In genomic region chr5:146060221-146060585, GRCh38 we compare ENCODE assay signal across 23 cellular contexts. TPM values are rescaled to one million over a fixed set of nuclear protein-coding genes. Genes with fewer than 3 reads are reported as not detected.
DNase-seq lines count a peak whose midpoint lies in the region; ATAC-seq and TF ChIP-seq lines count a peak whose summit lies in the region.
"Had no signal": no experiment of that assay in that cellular context is flagged by ENCODE, and none has a peak within 500 bp of the region (broad histone marks: within the 10 kb centered on the region; RNA-seq: fewer than 3 reads in every experiment).

No MANE protein-coding gene starts in this region.

- 54 to 70% (median 66%) methylated on average over 5 of the region's 5 CpGs for WGBS in heart left ventricle, 4 donors

- no peaks in the 10 kb centered on the region for H3K27me3 ChIP-seq in heart left ventricle
- H3K27me3 ChIP-seq in left ventricle myocardium inferior (ENCODE audit: low read depth) = no peaks in the 10 kb centered on the region

- TF ChIP-seq POLR2A in heart left ventricle (IDR thresholded peaks at IDR 0.05) = no peak

- TF ChIP-seq CTCF in heart left ventricle (IDR thresholded peaks at IDR 0.05) (no peak), left ventricle myocardium inferior (IDR thresholded peaks at IDR 0.05; ENCODE audit: borderline replicate concordance) (no peak)

- intact Hi-C loops in heart left ventricle (cut with DNase I) (loop anchor here in 2 of 10 donors (2.0 to 5.0 kb wide), 2 partner anchors 42 to 71 kb away; no protein-coding TSS in a partner anchor), left ventricle myocardium inferior (cut with micrococcal nuclease) (no loop called here)

- H3K4me1 ChIP-seq in heart left ventricle (peaks cover 0 to 29% (median 6%) of the 10 kb centered on the region in 12 donors), left ventricle myocardium inferior (peaks cover 26% of the 10 kb centered on the region)
- H3K4me1 ChIP-seq: BE2C, HAP-1 had no signal

- H3K36me3 ChIP-seq in heart left ventricle = peaks cover 0 to 11% (median 0%) of the 10 kb centered on the region in 9 donors
- H3K36me3 ChIP-seq in left ventricle myocardium inferior = peaks cover 16% of the 10 kb centered on the region
- H3K36me3 ChIP-seq: BE2C, HAP-1 had no signal

- ATAC-seq in heart left ventricle (peak in 2 of 4 donors; percentile 1 to 8), HG02981 (IDR thresholded peaks at IDR 0.05; ENCODE audit: unreplicated experiment) (no peak), HG02759 (IDR thresholded peaks at IDR 0.05; ENCODE audit: unreplicated experiment) (no peak)
- ATAC-seq: GM12878, HepG2 had no signal

- DNase-seq in heart left ventricle (no peak), left ventricle myocardium inferior (no peak), islet precursor cell (peak; percentile 19)
- DNase-seq in effector CD4-positive, alpha-beta T cell = no peak
- DNase-seq: ACHN; BE2C; C1 segment of cervical spinal cord; CD4-positive, CD25-positive, alpha-beta regulatory T cell; CD8-positive, alpha-beta memory T cell; COR-L47; DMS 273 treated with DMSO at 0.1 percent for 48 hours; DMS53; DND-41; EL; GM23248 had no signal

- H3K4me3 ChIP-seq in heart left ventricle = peak overlapping the region; percentile 19 to 62 (median 52)
- peak overlapping the region; percentile 66 for H3K4me3 ChIP-seq in left ventricle myocardium inferior
- H3K4me3 ChIP-seq: GM12878, GM23248, HAP-1 had no signal

- H3K27ac ChIP-seq in heart left ventricle (peak overlapping the region; percentile 63 to 97 (median 89)), left ventricle myocardium inferior (replicated peaks) (peak overlapping the region; percentile 93)
- H3K27ac ChIP-seq: GM23248 had no signal

- H3K9me3 ChIP-seq in heart left ventricle = no peaks in the 10 kb centered on the region
- no peaks in the 10 kb centered on the region for H3K9me3 ChIP-seq in left ventricle myocardium inferior (replicated peaks)
- H3K9me3 ChIP-seq: BE2C, HAP-1 had no signal

RNA-seq across cellular contexts. Expression of gene PLAC8L1, which starts 45.2 kb away (rescaled TPM):
- under 1 TPM in 1 of 9 donors, not detected in 8; 0.59 TPM for total RNA-seq in heart left ventricle
- polyA plus RNA-seq in heart left ventricle = not detected
- 0.49 TPM for total RNA-seq in left ventricle myocardium inferior
- total RNA-seq: G401, H4, HepG2 had no signal
- polyA plus RNA-seq: CD4-positive, CD25-positive, alpha-beta regulatory T cell; CD8-positive, alpha-beta memory T cell; IgD-negative memory B cell had no signal
